8 cellular contexts compared by ENCODE assay signal in genomic region chr10:43436291-43437140, GRCh38.
DNase-seq lines count a peak whose midpoint lies in the region; ATAC-seq and TF ChIP-seq lines count a peak whose summit lies in the region.

Gene ZNF487, plus strand, starts transcription at chr10:43437111. Its CDS starts 38,703 bp downstream, at chr10:43475814.

- TF ChIP-seq CTCF in GM13977 (IDR thresholded peaks at IDR 0.05; ENCODE audit: extremely low read depth, insufficient read depth, missing control alignments) (peak; percentile 49), retinal pigment epithelial cell (conservative IDR thresholded peaks at IDR 0.05; ENCODE audit: low read depth, low read length) (peak; percentile 10)

- H3K4me3 ChIP-seq in retinal pigment epithelial cell (ENCODE audit: low read length) = peak within 1 kb of the TSS; percentile 81

- peak; percentile 97 for ATAC-seq in HG02642 (IDR thresholded peaks at IDR 0.05; ENCODE audit: poor library complexity, unreplicated experiment)

- in situ Hi-C loops in GM13977 (cut with MboI; ENCODE audit: low pct_unique_long_range_greater_than_20kb, low sequenced_read_pairs, unreplicated experiment) = no loop called here

- DNase-seq in GM13977 (ENCODE audit: low spot score) (peak; percentile 94), NCI-H1092 treated with DMSO at 0.1 percent for 48 hours (lab: John Stamatoyannopoulos, UW) (peak; percentile 80), T1000 (lab: John Stamatoyannopoulos, UW) (peak; percentile 87), astrocyte of the hippocampus (ENCODE audit: low read depth, low spot score) (peak; percentile 95), hippocampal formation (lab: John Stamatoyannopoulos, UW) (peak; percentile 86 to 96), retinal pigment epithelial cell (ENCODE audit: low read depth) (peak; percentile 76), NCI-H524 treated with DMSO at 0.1 percent for 48 hours (lab: John Stamatoyannopoulos, UW) (no peak)
